In the genomic region with DNA sequence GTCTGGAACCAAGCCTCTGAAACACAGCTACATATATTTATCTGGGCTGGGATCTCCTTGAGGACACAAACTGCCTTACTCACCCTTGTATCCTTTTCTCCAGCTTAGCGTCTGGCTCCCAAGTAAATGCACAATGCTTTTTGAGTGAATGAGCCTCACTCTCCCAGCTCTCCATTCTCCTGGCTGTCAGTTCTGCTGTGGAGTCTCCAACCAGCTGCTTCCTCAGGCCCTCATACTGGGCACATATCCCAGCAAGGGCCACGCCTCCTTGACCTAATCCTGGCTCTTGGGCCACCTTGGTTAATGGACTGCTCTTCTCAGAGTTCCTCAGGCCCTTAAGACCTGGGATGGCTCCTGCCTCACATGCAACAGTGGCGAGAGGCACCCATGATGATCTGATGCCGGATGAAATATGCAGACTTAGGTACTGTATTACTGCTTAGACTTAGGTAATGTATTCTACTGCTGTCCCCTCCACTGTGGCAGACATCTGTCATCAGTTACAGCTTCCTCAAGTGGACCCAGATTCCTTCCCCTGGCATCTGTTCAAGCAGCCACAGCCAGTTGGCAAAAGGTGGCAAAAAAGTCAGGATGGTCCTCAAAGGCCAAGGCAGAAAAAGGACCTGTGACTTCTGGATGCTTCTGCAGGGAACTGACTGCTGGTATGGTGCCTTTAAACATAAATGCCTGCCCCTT, we compare ENCODE assay signal across 1 cellular context.
TF ChIP-seq lines count a peak whose summit lies in the region.

No MANE protein-coding gene starts in this region.

TF ChIP-seq in A549, 52 proteins besides CTCF, POLR2A, EP300 and RAD21 (continued from another document):
- TF ChIP-seq, protein P1, sequence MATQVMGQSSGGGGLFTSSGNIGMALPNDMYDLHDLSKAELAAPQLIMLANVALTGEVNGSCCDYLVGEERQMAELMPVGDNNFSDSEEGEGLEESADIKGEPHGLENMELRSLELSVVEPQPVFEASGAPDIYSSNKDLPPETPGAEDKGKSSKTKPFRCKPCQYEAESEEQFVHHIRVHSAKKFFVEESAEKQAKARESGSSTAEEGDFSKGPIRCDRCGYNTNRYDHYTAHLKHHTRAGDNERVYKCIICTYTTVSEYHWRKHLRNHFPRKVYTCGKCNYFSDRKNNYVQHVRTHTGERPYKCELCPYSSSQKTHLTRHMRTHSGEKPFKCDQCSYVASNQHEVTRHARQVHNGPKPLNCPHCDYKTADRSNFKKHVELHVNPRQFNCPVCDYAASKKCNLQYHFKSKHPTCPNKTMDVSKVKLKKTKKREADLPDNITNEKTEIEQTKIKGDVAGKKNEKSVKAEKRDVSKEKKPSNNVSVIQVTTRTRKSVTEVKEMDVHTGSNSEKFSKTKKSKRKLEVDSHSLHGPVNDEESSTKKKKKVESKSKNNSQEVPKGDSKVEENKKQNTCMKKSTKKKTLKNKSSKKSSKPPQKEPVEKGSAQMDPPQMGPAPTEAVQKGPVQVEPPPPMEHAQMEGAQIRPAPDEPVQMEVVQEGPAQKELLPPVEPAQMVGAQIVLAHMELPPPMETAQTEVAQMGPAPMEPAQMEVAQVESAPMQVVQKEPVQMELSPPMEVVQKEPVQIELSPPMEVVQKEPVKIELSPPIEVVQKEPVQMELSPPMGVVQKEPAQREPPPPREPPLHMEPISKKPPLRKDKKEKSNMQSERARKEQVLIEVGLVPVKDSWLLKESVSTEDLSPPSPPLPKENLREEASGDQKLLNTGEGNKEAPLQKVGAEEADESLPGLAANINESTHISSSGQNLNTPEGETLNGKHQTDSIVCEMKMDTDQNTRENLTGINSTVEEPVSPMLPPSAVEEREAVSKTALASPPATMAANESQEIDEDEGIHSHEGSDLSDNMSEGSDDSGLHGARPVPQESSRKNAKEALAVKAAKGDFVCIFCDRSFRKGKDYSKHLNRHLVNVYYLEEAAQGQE (IDR thresholded peaks at IDR 0.05), result no peak
- TF ChIP-seq, protein P2, sequence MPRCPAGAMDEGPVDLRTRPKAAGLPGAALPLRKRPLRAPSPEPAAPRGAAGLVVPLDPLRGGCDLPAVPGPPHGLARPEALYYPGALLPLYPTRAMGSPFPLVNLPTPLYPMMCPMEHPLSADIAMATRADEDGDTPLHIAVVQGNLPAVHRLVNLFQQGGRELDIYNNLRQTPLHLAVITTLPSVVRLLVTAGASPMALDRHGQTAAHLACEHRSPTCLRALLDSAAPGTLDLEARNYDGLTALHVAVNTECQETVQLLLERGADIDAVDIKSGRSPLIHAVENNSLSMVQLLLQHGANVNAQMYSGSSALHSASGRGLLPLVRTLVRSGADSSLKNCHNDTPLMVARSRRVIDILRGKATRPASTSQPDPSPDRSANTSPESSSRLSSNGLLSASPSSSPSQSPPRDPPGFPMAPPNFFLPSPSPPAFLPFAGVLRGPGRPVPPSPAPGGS (IDR thresholded peaks at IDR 0.05), result no peak
TF ChIP-seq in A549: peak in this region for 3.
